Comparison of ENCODE assay signal across 16 cellular contexts in the genomic region with DNA sequence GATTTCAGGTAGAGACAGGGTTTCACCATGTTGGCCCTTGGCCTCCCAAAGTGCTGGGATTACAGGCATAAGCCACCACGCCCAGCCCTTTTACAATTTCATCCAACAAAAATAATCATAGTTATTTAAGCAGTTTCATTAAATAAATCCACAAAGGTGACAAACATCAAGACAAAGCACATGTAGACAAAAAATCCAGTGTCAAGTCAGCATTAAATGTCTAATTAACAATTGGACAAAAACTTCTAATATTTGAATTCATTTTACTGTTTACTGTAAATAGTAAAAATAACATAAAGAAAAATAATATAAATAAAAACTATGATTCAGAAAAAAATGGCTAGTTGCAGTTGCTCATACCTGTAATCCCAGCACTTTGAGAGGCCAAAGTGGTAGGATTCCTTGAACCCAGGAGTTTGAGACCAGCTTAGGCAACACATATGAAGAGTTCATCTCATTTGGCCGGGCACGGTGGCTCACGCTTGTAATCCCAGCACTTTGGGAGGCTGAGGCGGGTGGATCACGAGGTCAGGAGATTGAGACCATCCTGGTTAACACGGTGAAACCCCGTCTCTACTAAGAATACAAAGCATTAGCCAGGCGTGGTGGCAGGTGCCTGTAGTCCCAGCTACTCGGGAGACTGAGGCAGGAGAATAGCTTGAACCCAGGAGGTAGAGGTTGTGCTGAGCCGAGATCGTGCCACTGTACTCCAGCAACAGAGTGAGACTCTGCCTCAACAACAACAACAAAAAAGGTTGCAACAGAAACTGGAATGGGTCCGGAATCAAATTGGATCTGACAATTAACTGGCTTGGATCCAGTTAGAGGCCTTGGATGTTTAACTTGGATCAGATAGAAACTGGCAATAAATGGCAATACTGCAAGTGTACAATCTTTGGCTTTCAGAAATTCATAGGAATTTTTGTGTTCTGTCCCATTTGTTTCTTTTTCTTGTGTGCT. TPM values are rescaled to one million over a fixed set of nuclear protein-coding genes. Genes with fewer than 3 reads are reported as not detected.
DNase-seq lines count a peak whose midpoint lies in the region; ATAC-seq, FAIRE-seq and TF ChIP-seq lines count a peak whose summit lies in the region.
"Had no signal": no experiment of that assay in that cellular context is flagged by ENCODE, and none has a peak within 500 bp of the region (broad histone marks: within the 10 kb centered on the region; RNA-seq: fewer than 3 reads in every experiment).

No MANE protein-coding gene starts in this region.

- 72% methylated on average over 12 of the region's 13 CpGs for WGBS in K562 (ENCODE audit: insufficient coverage, low coverage, missing lambda C conversion rate)

- CTCF ChIA-PET in K562 (lab: Yijun Ruan, JAX; ENCODE audit: low intra/inter-chr PET ratio) = no interaction called here

- no peak for TF ChIP-seq POLR2A in K562 (conservative IDR thresholded peaks at IDR 0.05)

- no peak overlapping the region for H3K9ac ChIP-seq in K562 (ENCODE audit: insufficient read depth in 1 of 2, low read depth in 2 of 2, low read length in 2 of 2)
- H3K9ac ChIP-seq: BLaER1, GM23248 had no signal

- POLR2A ChIA-PET in K562 (lab: Yijun Ruan, JAX) = no interaction called here

- TF ChIP-seq CTCF in LNCaP clone FGC (IDR thresholded peaks at IDR 0.05; ENCODE audit: control insufficient read depth, extremely low read depth, insufficient read depth) (no peak), K562 (IDR thresholded peaks at IDR 0.05 in 2 of 3, conservative IDR thresholded peaks at IDR 0.05 in 1 of 3; ENCODE audit: insufficient read depth in 2 of 3, low read depth in 1 of 3, low read length in 3 of 3) (no peak), fibroblast of the aortic adventitia (IDR thresholded peaks at IDR 0.05; ENCODE audit: insufficient read depth, low read length) (no peak)

- H3K9me3 ChIP-seq in K562 (replicated peaks; ENCODE audit: control insufficient read depth, insufficient read depth, low read depth, low read length) = no peaks in the 10 kb centered on the region

- H3K4me3 ChIP-seq in LNCaP clone FGC (ENCODE audit: low read depth, low read length) (no peak overlapping the region), K562 (no peak overlapping the region), fibroblast of the aortic adventitia (ENCODE audit: low read depth, low read length) (no peak overlapping the region)
- H3K4me3 ChIP-seq: BLaER1, GM12878, GM23248 had no signal

- DNase-seq in LNCaP clone FGC (ENCODE audit: low read depth) = peak; percentile 28
- DNase-seq in K562 (ENCODE audit: extremely low read depth in 1 of 4, low spot score in 3 of 4) = no peak
- DNase-seq in fibroblast of the aortic adventitia (ENCODE audit: low read depth) = peak; percentile 84
- DNase-seq in AG08396 (ENCODE audit: low spot score) = no peak
- DNase-seq in NCI-H1048 (lab: John Stamatoyannopoulos, UW) = no peak
- DNase-seq in frontal cortex (ENCODE audit: low spot score in 2 of 2) = no peak
- DNase-seq in medulla oblongata (ENCODE audit: extremely low spot score) = no peak
- DNase-seq: AML-193; CD4-positive, CD25-positive, alpha-beta regulatory T cell; DMS 273 treated with DMSO at 0.1 percent for 48 hours; DMS79; GM23248; H7 had no signal

- no peak for ATAC-seq in K562
- ATAC-seq: GM12878 had no signal

- H3K9me1 ChIP-seq in K562 (ENCODE audit: control insufficient read depth, insufficient read depth, low read length) = no peaks in the 10 kb centered on the region

- no peak for TF ChIP-seq RAD21 in K562 (CRISPR knock-in tag; conservative IDR thresholded peaks at IDR 0.05 in 1 of 2, IDR thresholded peaks at IDR 0.05 in 1 of 2)

- no peaks in the 10 kb centered on the region for H3K27me3 ChIP-seq in K562 (ENCODE audit: control insufficient read depth in 2 of 2, insufficient read depth in 2 of 2, low read length in 2 of 2)
- H3K27me3 ChIP-seq: BLaER1 had no signal

- no peaks in the 10 kb centered on the region for H4K20me1 ChIP-seq in K562 (replicated peaks; ENCODE audit: control insufficient read depth, insufficient read depth, low read length)
- H4K20me1 ChIP-seq: BLaER1 had no signal

- no peaks in the 10 kb centered on the region for H3K4me1 ChIP-seq in K562 (replicated peaks in 1 of 2; ENCODE audit: control insufficient read depth in 2 of 2, insufficient read depth in 2 of 2, low read length in 2 of 2)
- H3K4me1 ChIP-seq: BLaER1 had no signal

- intact Hi-C loops in K562 (cut with micrococcal nuclease) = no loop called here

- no peaks in the 10 kb centered on the region for H3K79me2 ChIP-seq in K562 (ENCODE audit: control insufficient read depth, insufficient read depth, low read length)

- FAIRE-seq in K562 (lab: Jason Lieb, UNC) (no peak), frontal cortex (lab: Jason Lieb, UNC) (no peak)
- FAIRE-seq: GM12878, GM18507 had no signal

- no peak for TF ChIP-seq EP300 in K562 (IDR thresholded peaks at IDR 0.05; ENCODE audit: low read length)

- no peak overlapping the region for H3K4me2 ChIP-seq in K562 (ENCODE audit: insufficient read depth, low read length)
- H3K4me2 ChIP-seq: BLaER1 had no signal

- no peak overlapping the region; the same call in 1 of the 2 replicates for H2AFZ ChIP-seq in K562 (ENCODE audit: low read depth, low read length)
- H2AFZ ChIP-seq: GM23248 had no signal

- in situ Hi-C loops in K562 (cut with MboI) = no loop called here

- BruUV-seq in K562 (replicated peaks; lab: Mats Ljungman, UMichigan) = no TSS peak

- H3K36me3 ChIP-seq in K562 (ENCODE audit: control insufficient read depth, insufficient read depth, low read length) = no peaks in the 10 kb centered on the region
- H3K36me3 ChIP-seq: BLaER1 had no signal

- no peak overlapping the region for H3K27ac ChIP-seq in K562 (ENCODE audit: extremely low read depth, low read depth, low read length)
- H3K27ac ChIP-seq: BLaER1, GM23248 had no signal

TF ChIP-seq in K562, 482 proteins besides CTCF, POLR2A, EP300 and RAD21 (continues in another document):
- TF ChIP-seq SIRT6 (IDR thresholded peaks at IDR 0.05; ENCODE audit: low read depth, low read length) = no peak
- TF ChIP-seq ZNF644 (tag; IDR thresholded peaks at IDR 0.05; ENCODE audit: low read depth) = no peak
- no peak for TF ChIP-seq GABPB2 (CRISPR knock-in tag; conservative IDR thresholded peaks at IDR 0.05)
- no peak for TF ChIP-seq AFF4 (CRISPR knock-in tag; IDR thresholded peaks at IDR 0.05)
- no peak for TF ChIP-seq ZNF232 (CRISPR knock-in tag; IDR thresholded peaks at IDR 0.05)
- TF ChIP-seq C11orf30 (IDR thresholded peaks at IDR 0.05; ENCODE audit: low read depth) = peak; percentile 49; the same call in 1 of the 2 replicates
- TF ChIP-seq ZNF41 (CRISPR knock-in tag; conservative IDR thresholded peaks at IDR 0.05) = no peak
- peak; percentile 30; the same call in 1 of the 2 replicates for TF ChIP-seq MAFF (IDR thresholded peaks at IDR 0.05; ENCODE audit: low read length)
- no peak for TF ChIP-seq ZFX (CRISPR knock-in tag; IDR thresholded peaks at IDR 0.05)

RNA-seq across cellular contexts. Expression of gene MAT2A, which starts 56.9 kb away (rescaled TPM):
- 2,702 and 3,157 TPM in 2 replicates for total RNA-seq in K562 (2011; cell fraction: chromatin; rRNA removed; ENCODE audit: low replicate concordance)
- 1,250 and 1,264 TPM in 2 replicates for total RNA-seq in K562 (2011; cell fraction: nucleolus; rRNA removed)
- total RNA-seq in K562 (2011; cell fraction: nucleoplasm; rRNA removed) = 2,042 and 2,843 TPM in 2 replicates
- 176 and 192 TPM in 2 replicates for total RNA-seq in K562 (2014; rRNA removed)
- 236 and 242 TPM in 2 replicates for total RNA-seq in K562 (2014; rRNA removed; fragmentation: Illumina TruSeq; extraction: Trizol)
- 215 and 240 TPM in 2 replicates for total RNA-seq in K562 (2015; rRNA removed; fragmentation: Illumina TruSeq; extraction: Trizol)
- total RNA-seq in K562 (2021) = 376 and 394 TPM in 2 replicates
- polyA plus RNA-seq in K562 (2011; rRNA removed) = 606 and 1,027 TPM in 2 replicates
- 192 and 285 TPM in 2 replicates for polyA plus RNA-seq in K562 (2011; cell fraction: cytosol; rRNA removed)
- 3,295 and 5,994 TPM in 2 replicates for polyA plus RNA-seq in K562 (2011; cell fraction: nucleus; rRNA removed)
- polyA plus RNA-seq in K562 (2012) = 368 and 393 TPM in 2 replicates
- polyA plus RNA-seq in K562 (2014; fragmentation: Illumina TruSeq; extraction: Trizol) = 324 and 385 TPM in 2 replicates
- 100 to 1,000 TPM; 130 to 197 TPM for polyA plus RNA-seq in K562 (2014; fragmentation: Nextera tagmentation; extraction: Ambion mirVana)
- polyA plus RNA-seq in K562 (2014; rRNA removed) = 582 and 610 TPM in 2 replicates
- polyA minus RNA-seq in K562 (2011; rRNA and poly(A)+ RNA removed) = 369 and 549 TPM in 2 replicates
- 138 and 165 TPM in 2 replicates for polyA minus RNA-seq in K562 (2011; cell fraction: cytosol; rRNA and poly(A)+ RNA removed)
- polyA minus RNA-seq in K562 (2011; cell fraction: nucleus; rRNA and poly(A)+ RNA removed) = 1,130 and 1,570 TPM in 2 replicates
- total RNA-seq in fibroblast of the aortic adventitia (ENCODE audit: low replicate concordance) = 161 and 179 TPM in 2 replicates
- 55.4 TPM for total RNA-seq in frontal cortex

Comparison
In these comparisons a context has a peak if more than half of its experiments do, and no peak if none do; other contexts are left out.
1. DNase-seq: peak in LNCaP clone FGC (single experiment) and fibroblast of the aortic adventitia (single experiment); none in K562 (0 of 4), AG08396 (single experiment), NCI-H1048 (single experiment), frontal cortex (0 of 2) and medulla oblongata (single experiment).